ENCODE assay signal across 6 cellular contexts in genomic region chr13:40261947-40262346, GRCh38.
"Had no signal": no experiment of that assay in that cellular context is flagged by ENCODE, and none has a peak within 500 bp of the region (broad histone marks: within the 10 kb centered on the region; RNA-seq: fewer than 3 reads in every experiment).

No MANE protein-coding gene starts in this region.

- DNase-seq: IMR-90, KBM-7, KG1 had no signal

- H3K4me3 Mint-ChIP-seq: IgD-negative memory B cell had no signal

- H3K27ac Mint-ChIP-seq: IgD-negative memory B cell had no signal

- H3K9me3 Mint-ChIP-seq: IgD-negative memory B cell had no signal

- H3K27ac ChIP-seq: HL-60 had no signal

- FAIRE-seq: HTR-8/SVneo had no signal

- H3K36me3 Mint-ChIP-seq: IgD-negative memory B cell had no signal
